Comparison of ENCODE assay signal across 8 cellular contexts in the genomic region with DNA sequence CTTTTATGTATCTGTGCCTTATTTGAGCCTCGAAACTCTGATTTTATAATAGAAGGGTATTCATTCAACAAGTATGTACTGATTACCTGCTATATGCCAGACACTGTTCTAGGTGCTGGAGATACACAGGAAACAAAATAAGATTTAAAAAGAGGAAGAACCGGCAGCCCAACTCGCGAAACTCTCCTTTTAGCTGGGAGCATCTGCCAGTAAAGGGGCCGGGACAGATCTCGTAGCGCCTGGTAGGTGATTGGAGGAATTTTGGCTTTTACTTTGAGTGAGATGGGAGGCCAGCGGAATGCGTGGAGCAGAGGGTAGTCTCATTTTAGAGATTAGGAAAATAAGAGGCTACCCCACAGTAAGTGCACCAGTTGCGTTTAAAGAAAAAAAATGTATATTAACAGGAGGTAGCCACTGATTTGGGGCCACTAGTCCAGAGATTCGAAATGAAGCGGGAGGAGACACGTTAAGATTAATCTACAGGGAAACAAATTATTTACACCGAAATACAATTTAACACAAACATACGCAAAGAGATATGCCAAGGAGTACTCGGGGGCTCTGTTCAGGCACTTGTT. TPM values are rescaled to one million over a fixed set of nuclear protein-coding genes. Genes with fewer than 3 reads are reported as not detected.
DNase-seq lines count a peak whose midpoint lies in the region; ATAC-seq and TF ChIP-seq lines count a peak whose summit lies in the region.

No MANE protein-coding gene starts in this region.

- H3K36me3 Mint-ChIP-seq in activated T-helper 1 cell treated with anti-CD3 and anti-CD28 coated beads, Interleukin-12 subunit alpha, Interleukin-12 subunit beta, Interleukin-2, Interleukin-4 antibody, amounts not matched to agents 30 ng/mL and 10 ng/mL and 1 ng/mL, durations not matched to agents 14 hours and 24 hours and 36 hours (ENCODE audit: low read depth): peaks cover 4% of the 10 kb centered on the region
- H3K36me3 Mint-ChIP-seq in naive thymus-derived CD8-positive, alpha-beta T cell: peaks cover 0 to 11% (median 5%) of the 10 kb centered on the region in 3 donors

- peak overlapping the region; percentile 91 for H3K4me3 Mint-ChIP-seq in activated T-helper 1 cell treated with anti-CD3 and anti-CD28 coated beads, Interleukin-12 subunit alpha, Interleukin-12 subunit beta, Interleukin-2, Interleukin-4 antibody, amounts not matched to agents 30 ng/mL and 10 ng/mL and 1 ng/mL, durations not matched to agents 14 hours and 24 hours and 36 hours
- H3K4me3 Mint-ChIP-seq in naive thymus-derived CD8-positive, alpha-beta T cell: peak overlapping the region; percentile 88 to 98 (median 92)

- TF ChIP-seq CTCF in AG04449 (IDR thresholded peaks at IDR 0.05; ENCODE audit: insufficient read depth, low read length, missing control alignments): no peak
- TF ChIP-seq CTCF in GM13976 (IDR thresholded peaks at IDR 0.05; ENCODE audit: borderline replicate concordance, control extremely low read depth, extremely low read depth, insufficient read depth, missing control alignments): no peak

- no peaks in the 10 kb centered on the region for H3K27me3 Mint-ChIP-seq in activated T-helper 1 cell treated with anti-CD3 and anti-CD28 coated beads, Interleukin-12 subunit alpha, Interleukin-12 subunit beta, Interleukin-2, Interleukin-4 antibody, amounts not matched to agents 30 ng/mL and 10 ng/mL and 1 ng/mL, durations not matched to agents 14 hours and 24 hours and 36 hours (ENCODE audit: insufficient read depth)
- H3K27me3 Mint-ChIP-seq in naive thymus-derived CD8-positive, alpha-beta T cell: peaks cover 0 to 4% (median 0%) of the 10 kb centered on the region in 5 donors

- H3K4me1 Mint-ChIP-seq in activated T-helper 1 cell treated with anti-CD3 and anti-CD28 coated beads, Interleukin-12 subunit alpha, Interleukin-12 subunit beta, Interleukin-2, Interleukin-4 antibody, amounts not matched to agents 30 ng/mL and 10 ng/mL and 1 ng/mL, durations not matched to agents 14 hours and 24 hours and 36 hours (ENCODE audit: low read depth): peaks cover 28% of the 10 kb centered on the region
- H3K4me1 Mint-ChIP-seq in naive thymus-derived CD8-positive, alpha-beta T cell: peaks cover 9 to 31% (median 20%) of the 10 kb centered on the region in 4 donors

- CTCF ChIA-PET in AG04449 (lab: Yijun Ruan, JAX): interaction anchor here (0.8 to 3.9 kb wide), 4 partner anchors 29 to 810 kb away, joined by 3 to 30 read pairs (median 4); partner anchors contain the start of gene USP15

- H3K4me3 ChIP-seq in AG04449 (ENCODE audit: low read depth, low read length): peak overlapping the region; percentile 96

- POLR2A ChIA-PET in AG04449 (lab: Yijun Ruan, JAX): interaction anchor here (1.3 kb wide), 1 partner anchor 41 kb away, joined by 3 read pairs; no protein-coding TSS in a partner anchor
- POLR2A ChIA-PET in naive thymus-derived CD8-positive, alpha-beta T cell (lab: Charles Lee): interaction anchor here (1.4 to 2.0 kb wide), 2 partner anchors 137 to 206 kb away, joined by 6 to 21 read pairs; partner anchors contain the start of gene USP15

- H3K27ac Mint-ChIP-seq in activated T-helper 1 cell treated with anti-CD3 and anti-CD28 coated beads, Interleukin-12 subunit alpha, Interleukin-12 subunit beta, Interleukin-2, Interleukin-4 antibody, amounts not matched to agents 30 ng/mL and 10 ng/mL and 1 ng/mL, durations not matched to agents 14 hours and 24 hours and 36 hours: peak overlapping the region; percentile 82
- H3K27ac Mint-ChIP-seq in naive thymus-derived CD8-positive, alpha-beta T cell: peak overlapping the region; percentile 93 to 98 (median 96)

- peaks cover 23% of the 10 kb centered on the region for H3K9me3 Mint-ChIP-seq in activated T-helper 1 cell treated with anti-CD3 and anti-CD28 coated beads, Interleukin-12 subunit alpha, Interleukin-12 subunit beta, Interleukin-2, Interleukin-4 antibody, amounts not matched to agents 30 ng/mL and 10 ng/mL and 1 ng/mL, durations not matched to agents 14 hours and 24 hours and 36 hours
- peaks cover 0 to 21% (median 6%) of the 10 kb centered on the region in 9 donors for H3K9me3 Mint-ChIP-seq in naive thymus-derived CD8-positive, alpha-beta T cell

- intact Hi-C loops in activated T-helper 1 cell treated with anti-CD3 and anti-CD28 coated beads, Interleukin-12 subunit alpha, Interleukin-12 subunit beta, Interleukin-2, Interleukin-4 antibody, amounts not matched to agents 30 ng/mL and 10 ng/mL and 1 ng/mL, durations not matched to agents 14 hours and 24 hours and 36 hours (cut with micrococcal nuclease): loop anchor here (1.0 to 2.0 kb wide), 5 partner anchors 27 to 328 kb away; partner anchors contain the start of gene USP15

- in situ Hi-C loops in GM13976 (cut with MboI; ENCODE audit: low sequenced_read_pairs, unreplicated experiment): no loop called here

- DNase-seq in AG04449 (ENCODE audit: low read depth, low spot score): no peak
- DNase-seq in GM13976 (ENCODE audit: low spot score): peak; percentile 53
- peak; percentile 34 for DNase-seq in NCI-H345 (lab: John Stamatoyannopoulos, UW)
- peak; percentile 1 for DNase-seq in activated T-helper 1 cell treated with anti-CD3 and anti-CD28 coated beads, Interleukin-12 subunit alpha, Interleukin-12 subunit beta, Interleukin-2, Interleukin-4 antibody, amounts not matched to agents 30 ng/mL and 10 ng/mL and 1 ng/mL, durations not matched to agents 14 hours and 24 hours and 36 hours (ENCODE audit: low spot score)
- peak; percentile 13 for DNase-seq in fibroblast of the conjunctiva (ENCODE audit: low read depth)
- DNase-seq in naive thymus-derived CD8-positive, alpha-beta T cell: peak in 5 of 10 donors; percentile 5 to 55 (median 16)
- no peak for DNase-seq in NCI-H187 (lab: John Stamatoyannopoulos, UW)

- peak; percentile 36 for ATAC-seq in HG02870 (IDR thresholded peaks at IDR 0.05; ENCODE audit: unreplicated experiment)
- peak; percentile 27 to 33 for ATAC-seq in naive thymus-derived CD8-positive, alpha-beta T cell

RNA-seq across cellular contexts. Expression of gene MON2, which starts 0.5 kb away (rescaled TPM):
- 33.1 and 40.8 TPM in 2 replicates for total RNA-seq in activated T-helper 1 cell treated with anti-CD3 and anti-CD28 coated beads, Interleukin-12 subunit alpha, Interleukin-12 subunit beta, Interleukin-2, Interleukin-4 antibody, amounts not matched to agents 30 ng/mL and 10 ng/mL and 1 ng/mL, durations not matched to agents 14 hours and 24 hours and 36 hours
- 10 to 100 TPM; 75.1 to 79.3 TPM for total RNA-seq in naive thymus-derived CD8-positive, alpha-beta T cell
- polyA plus RNA-seq in naive thymus-derived CD8-positive, alpha-beta T cell: 10 to 100 TPM; 11.3 to 18.5 (median 11.5) TPM

Comparison
In these comparisons a context has a peak if more than half of its experiments do, and no peak if none do; other contexts are left out.
1. DNase-seq: peak in GM13976 (single experiment), NCI-H345 (single experiment), activated T-helper 1 cell treated with anti-CD3 and anti-CD28 coated beads, Interleukin-12 subunit alpha, Interleukin-12 subunit beta, Interleukin-2, Interleukin-4 antibody, amounts not matched to agents 30 ng/mL and 10 ng/mL and 1 ng/mL, durations not matched to agents 14 hours and 24 hours and 36 hours (single experiment) and fibroblast of the conjunctiva (single experiment); none in AG04449 (single experiment) and NCI-H187 (0 of 2).